In the genomic region with DNA sequence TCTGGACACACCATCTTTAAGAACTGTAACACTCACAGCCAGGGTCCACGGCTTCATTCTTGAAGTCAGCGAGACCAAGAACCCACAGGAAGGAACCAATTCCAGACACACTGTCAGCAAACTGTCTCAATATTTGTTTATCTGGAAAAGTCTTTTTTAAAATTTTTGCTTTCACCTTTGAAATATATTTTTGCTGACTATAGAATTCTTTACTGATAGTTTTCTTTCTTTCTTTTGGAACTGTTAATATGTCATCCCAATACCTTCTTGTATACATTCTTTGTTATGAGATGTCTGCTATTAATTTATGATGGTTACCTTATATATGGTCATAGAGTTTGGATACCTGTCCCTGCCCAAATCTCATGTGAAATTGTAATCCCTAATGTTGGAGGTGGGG, we compare ENCODE assay signal across 36 cellular contexts.
"Had no signal": no experiment of that assay in that cellular context is flagged by ENCODE, and none has a peak within 500 bp of the region (broad histone marks: within the 10 kb centered on the region; RNA-seq: fewer than 3 reads in every experiment).

No MANE protein-coding gene starts in this region.

- ATAC-seq: activated CD8-positive, alpha-beta T cell treated with anti-CD3 and anti-CD28 coated beads for 36 hours; activated naive CD4-positive, alpha-beta T cell treated with anti-CD3 and anti-CD28 coated beads, Interleukin-2, amount 50 U/mL, for 72 hours; activated T-cell treated with anti-CD3 and anti-CD28 coated beads, Interleukin-2, amount 50 U/mL, for 4 hours; activated T-cell treated with anti-CD3 and anti-CD28 coated beads, Interleukin-2, amount 50 U/mL, for 72 hours; activated T-helper 17 cell treated with anti-CD3 and anti-CD28 coated beads, Interleukin-2, amount 50 U/mL, for 72 hours; body of pancreas had no signal

- H3K4me1 ChIP-seq: adrenal gland, body of pancreas had no signal

- DNase-seq: activated B cell treated with CpG ODN at 0.5 μM for 24 hours; activated CD4-positive, alpha-beta memory T cell treated with anti-CD3 and anti-CD28 coated beads for 36 hours; activated CD4-positive, alpha-beta T cell treated with anti-CD3 and anti-CD28 coated beads for 4 hours; activated CD4-positive, alpha-beta T cell treated with anti-CD3 and anti-CD28 coated beads, Interleukin-2, amount 10 ng/mL, durations not matched to agents 24 days and 14 days; activated CD4-positive, alpha-beta T cell treated with anti-CD3 and anti-CD28 coated beads, Interleukin-2, amount 50 U/mL, for 1 hour; activated CD4-positive, alpha-beta T cell treated with anti-CD3 and anti-CD28 coated beads, Interleukin-2, amount 50 U/mL, for 4 hours; activated CD4-positive, CD25-positive, alpha-beta regulatory T cell treated with anti-CD3 and anti-CD28 coated beads, Interleukin-2, amount 50 U/mL, for 72 hours; activated CD8-positive, alpha-beta memory T cell treated with anti-CD3 and anti-CD28 coated beads, Interleukin-2, amount 50 U/mL, for 4 hours; activated CD8-positive, alpha-beta T cell treated with anti-CD3 and anti-CD28 coated beads for 36 hours; activated effector memory CD4-positive, alpha-beta T cell treated with anti-CD3 and anti-CD28 coated beads, Interleukin-2, amount 50 U/mL, for 16 hours; activated gamma-delta T cell treated with Interleukin-2 at 50 U/mL for 16 hours; activated naive CD4-positive, alpha-beta T cell; activated naive CD4-positive, alpha-beta T cell treated with anti-CD3 and anti-CD28 coated beads for 36 hours; activated naive CD4-positive, alpha-beta T cell treated with anti-CD3 and anti-CD28 coated beads, Interleukin-2, amount 50 U/mL, for 16 hours; activated naive CD8-positive, alpha-beta T cell treated with anti-CD3 and anti-CD28 coated beads for 36 hours; activated T-cell treated with anti-CD3 and anti-CD28 coated beads for 4 hours; activated T-cell treated with anti-CD3 and anti-CD28 coated beads, Interleukin-2, amount 50 U/mL, for 1 hour; activated T-cell treated with anti-CD3 and anti-CD28 coated beads, Interleukin-2, amount 50 U/mL, for 4 hours; activated T-cell treated with anti-CD3 and anti-CD28 coated beads, Interleukin-2, amount 50 U/mL, for 72 hours; adrenal gland; amniotic stem cell; aorta; body of pancreas; brain microvascular endothelial cell; caudate nucleus; cerebellar nuclear complex; T-helper 1 cell; T-helper 2 cell; T-helper 9 cell had no signal

- H3K36me3 ChIP-seq: adrenal gland, brain microvascular endothelial cell, cardiac muscle cell had no signal

- H3K9me3 ChIP-seq: adrenal gland, body of pancreas had no signal

- FAIRE-seq: astrocyte, bronchial epithelial cell, TTC549 had no signal

- H3K4me3 ChIP-seq: adrenal gland, body of pancreas, cardiac muscle cell had no signal

- H3K27ac ChIP-seq: adrenal gland, body of pancreas, brain microvascular endothelial cell, cardiac muscle cell, VCaP had no signal

- H3K27me3 ChIP-seq: body of pancreas, brain microvascular endothelial cell had no signal
